Comparison of ENCODE assay signal across 23 cellular contexts in genomic region chr9:129874261-129875101, GRCh38. TPM values are rescaled to one million over a fixed set of nuclear protein-coding genes. Genes with fewer than 3 reads are reported as not detected.
DNase-seq lines count a peak whose midpoint lies in the region; ATAC-seq and TF ChIP-seq lines count a peak whose summit lies in the region.
"Had no signal": no experiment of that assay in that cellular context is flagged by ENCODE, and none has a peak within 500 bp of the region (broad histone marks: within the 10 kb centered on the region; RNA-seq: fewer than 3 reads in every experiment).

No MANE protein-coding gene starts in this region.

- no peaks in the 10 kb centered on the region for H3K9me3 Mint-ChIP-seq in activated CD4-positive, alpha-beta T cell treated with anti-CD3 and anti-CD28 coated beads, Interleukin-2, amount 10 ng/mL, durations not matched to agents 24 days and 14 days
- peaks cover 0 to 6% (median 0%) of the 10 kb centered on the region in 8 donors for H3K9me3 Mint-ChIP-seq in CD4-positive, alpha-beta memory T cell
- no peaks in the 10 kb centered on the region for H3K9me3 Mint-ChIP-seq in activated T-helper 17 cell treated with anti-CD3 and anti-CD28 coated beads, Interleukin-2, amount 50 U/mL, for 72 hours
- no peaks in the 10 kb centered on the region for H3K9me3 Mint-ChIP-seq in neural progenitor cell
- H3K9me3 Mint-ChIP-seq: mesothelial cell of epicardium, naive B cell had no signal

- intact Hi-C loops in activated CD4-positive, alpha-beta T cell treated with anti-CD3 and anti-CD28 coated beads, Interleukin-2, amount 10 ng/mL, durations not matched to agents 24 days and 14 days (cut with micrococcal nuclease) = no loop called here
- intact Hi-C loops in CD4-positive, alpha-beta memory T cell (cut with micrococcal nuclease) = no loop called here
- intact Hi-C loops in cardiac septum (cut with DNase I) = no loop called here

- H2AFZ ChIP-seq in neural progenitor cell (replicated peaks) = no peak overlapping the region

- POLR2A ChIA-PET in CD4-positive, alpha-beta memory T cell (lab: Charles Lee; ENCODE audit: partially characterized antibody) = interaction anchor here (16.5 kb wide), 1 partner anchor 12 kb away, joined by 423 read pairs; no protein-coding TSS in a partner anchor

- no peaks in the 10 kb centered on the region for H3F3A ChIP-seq in neural progenitor cell (ENCODE audit: low read depth)

- H3K36me3 Mint-ChIP-seq in activated CD4-positive, alpha-beta T cell treated with anti-CD3 and anti-CD28 coated beads, Interleukin-2, amount 10 ng/mL, durations not matched to agents 24 days and 14 days (ENCODE audit: low read depth) = peaks cover 35% of the 10 kb centered on the region
- H3K36me3 Mint-ChIP-seq in CD4-positive, alpha-beta memory T cell = peaks cover 41 to 46% of the 10 kb centered on the region in 2 donors
- peaks cover 66% of the 10 kb centered on the region for H3K36me3 Mint-ChIP-seq in activated T-helper 17 cell treated with anti-CD3 and anti-CD28 coated beads, Interleukin-2, amount 50 U/mL, for 72 hours (ENCODE audit: low read depth)
- H3K36me3 Mint-ChIP-seq in neural progenitor cell = peaks cover 9% of the 10 kb centered on the region

- no peaks in the 10 kb centered on the region for H3K27me3 ChIP-seq in CD4-positive, alpha-beta memory T cell (ENCODE audit: insufficient read depth, low read length)
- H3K27me3 ChIP-seq in neural progenitor cell = no peaks in the 10 kb centered on the region
- H3K27me3 ChIP-seq: ovary, SJCRH30, transverse colon had no signal

- H3K4me2 ChIP-seq in neural progenitor cell = no peak overlapping the region

- H4K20me1 ChIP-seq in neural progenitor cell (ENCODE audit: low read depth) = no peaks in the 10 kb centered on the region

- H3K4me1 ChIP-seq in CD4-positive, alpha-beta memory T cell (ENCODE audit: insufficient read depth, low read length) = peaks cover 46% of the 10 kb centered on the region
- no peaks in the 10 kb centered on the region for H3K4me1 ChIP-seq in neural progenitor cell
- H3K4me1 ChIP-seq: SJCRH30, transverse colon had no signal

- CTCF ChIA-PET in CD4-positive, alpha-beta memory T cell (lab: Charles Lee; ENCODE audit: partially characterized antibody) = no interaction called here

- H3K4me3 Mint-ChIP-seq in activated CD4-positive, alpha-beta T cell treated with anti-CD3 and anti-CD28 coated beads, Interleukin-2, amount 10 ng/mL, durations not matched to agents 24 days and 14 days = no peak overlapping the region
- H3K4me3 Mint-ChIP-seq in CD4-positive, alpha-beta memory T cell = peak overlapping the region in 1 of 8 donors; percentile 22
- no peak overlapping the region for H3K4me3 Mint-ChIP-seq in activated T-helper 17 cell treated with anti-CD3 and anti-CD28 coated beads, Interleukin-2, amount 50 U/mL, for 72 hours
- no peak overlapping the region for H3K4me3 Mint-ChIP-seq in neural progenitor cell
- H3K4me3 Mint-ChIP-seq: mesothelial cell of epicardium had no signal

- H3K9me3 ChIP-seq in CD4-positive, alpha-beta memory T cell (ENCODE audit: control insufficient read depth in 1 of 2, low read length in 2 of 2) = no peaks in the 10 kb centered on the region
- no peaks in the 10 kb centered on the region for H3K9me3 ChIP-seq in neural progenitor cell (ENCODE audit: low read depth)
- H3K9me3 ChIP-seq: ovary, SJCRH30, transverse colon had no signal

- ATAC-seq in activated T-helper 17 cell treated with anti-CD3 and anti-CD28 coated beads, Interleukin-2, amount 50 U/mL, for 72 hours (replicated peaks) = no peak
- ATAC-seq: left ventricle myocardium superior had no signal

- H3K36me3 ChIP-seq in CD4-positive, alpha-beta memory T cell (ENCODE audit: insufficient read depth, low read length) = peaks cover 33% of the 10 kb centered on the region
- H3K36me3 ChIP-seq in neural progenitor cell = no peaks in the 10 kb centered on the region
- H3K36me3 ChIP-seq: ovary had no signal

- H3K4me1 Mint-ChIP-seq in activated CD4-positive, alpha-beta T cell treated with anti-CD3 and anti-CD28 coated beads, Interleukin-2, amount 10 ng/mL, durations not matched to agents 24 days and 14 days = peaks cover 21% of the 10 kb centered on the region
- peaks cover 15 to 68% (median 38%) of the 10 kb centered on the region in 4 donors for H3K4me1 Mint-ChIP-seq in CD4-positive, alpha-beta memory T cell
- no peaks in the 10 kb centered on the region for H3K4me1 Mint-ChIP-seq in activated T-helper 17 cell treated with anti-CD3 and anti-CD28 coated beads, Interleukin-2, amount 50 U/mL, for 72 hours
- H3K4me1 Mint-ChIP-seq in neural progenitor cell = peaks cover 7% of the 10 kb centered on the region
- H3K4me1 Mint-ChIP-seq: mesothelial cell of epicardium had no signal

- H3K4me3 ChIP-seq in CD4-positive, alpha-beta memory T cell (ENCODE audit: low read length in 2 of 2) = no peak overlapping the region
- H3K4me3 ChIP-seq in neural progenitor cell = no peak overlapping the region
- H3K4me3 ChIP-seq: ovary, SJCRH30, transverse colon had no signal

- no peak for DNase-seq in activated CD4-positive, alpha-beta T cell treated with anti-CD3 and anti-CD28 coated beads, Interleukin-2, amount 10 ng/mL, durations not matched to agents 24 days and 14 days
- no peak for DNase-seq in activated CD4-positive, alpha-beta T cell treated with anti-CD3 and anti-CD28 coated beads, Interleukin-2, amount 50 U/mL, for 4 hours
- no peak for DNase-seq in CD4-positive, alpha-beta memory T cell
- DNase-seq in neural progenitor cell (ENCODE audit: low spot score) = no peak
- DNase-seq in cardiac septum (ENCODE audit: low spot score) = no peak
- no peak for DNase-seq in NCI-H2107 (lab: John Stamatoyannopoulos, UW)
- no peak for DNase-seq in medulla oblongata (ENCODE audit: extremely low spot score)
- DNase-seq: cerebellar nuclear complex; DMS79; GDM1; left ventricle myocardium superior; naive B cell; NCI-H1092; NCI-H187 treated with DMSO at 0.1 percent for 48 hours; NCI-H226; NCI-H69; ovary; SJCRH30; stimulated activated CD4-positive, alpha-beta T cell treated with anti-CD3 and anti-CD28 coated beads, Interleukin-2, amount 100 ng/mL, for 24 hours; T-helper 1 cell; transverse colon had no signal

- TF ChIP-seq CTCF in neural progenitor cell (IDR thresholded peaks at IDR 0.05) = no peak

- peak overlapping the region; percentile 37 for H3K27ac Mint-ChIP-seq in activated CD4-positive, alpha-beta T cell treated with anti-CD3 and anti-CD28 coated beads, Interleukin-2, amount 10 ng/mL, durations not matched to agents 24 days and 14 days
- H3K27ac Mint-ChIP-seq in CD4-positive, alpha-beta memory T cell = peak overlapping the region in 6 of 7 donors; percentile 43 to 85 (median 68)
- H3K27ac Mint-ChIP-seq in activated T-helper 17 cell treated with anti-CD3 and anti-CD28 coated beads, Interleukin-2, amount 50 U/mL, for 72 hours = peak overlapping the region; percentile 17
- peak overlapping the region; percentile 51 for H3K27ac Mint-ChIP-seq in neural progenitor cell
- H3K27ac Mint-ChIP-seq: mesothelial cell of epicardium had no signal

- no peak overlapping the region for H3K27ac ChIP-seq in CD4-positive, alpha-beta memory T cell (ENCODE audit: low read depth, low read length)
- no peak overlapping the region for H3K27ac ChIP-seq in neural progenitor cell
- H3K27ac ChIP-seq: ovary, SJCRH30, transverse colon had no signal

- no peak overlapping the region for H3K9ac ChIP-seq in neural progenitor cell

- H3K27me3 Mint-ChIP-seq in activated CD4-positive, alpha-beta T cell treated with anti-CD3 and anti-CD28 coated beads, Interleukin-2, amount 10 ng/mL, durations not matched to agents 24 days and 14 days = no peaks in the 10 kb centered on the region
- H3K27me3 Mint-ChIP-seq in CD4-positive, alpha-beta memory T cell = no peaks in the 10 kb centered on the region
- no peaks in the 10 kb centered on the region for H3K27me3 Mint-ChIP-seq in activated T-helper 17 cell treated with anti-CD3 and anti-CD28 coated beads, Interleukin-2, amount 50 U/mL, for 72 hours
- H3K27me3 Mint-ChIP-seq in neural progenitor cell (ENCODE audit: insufficient read depth, low read depth) = peaks cover 2% of the 10 kb centered on the region
- H3K27me3 Mint-ChIP-seq: naive B cell had no signal

- no peaks in the 10 kb centered on the region for H3K79me2 ChIP-seq in neural progenitor cell (ENCODE audit: low read depth)

RNA-seq across cellular contexts. Expression of gene USP20, which starts 39.2 kb away (rescaled TPM):
- total RNA-seq in activated CD4-positive, alpha-beta T cell treated with anti-CD3 and anti-CD28 coated beads, Interleukin-2, amount 10 ng/mL, durations not matched to agents 24 days and 14 days = 44.3 and 47.2 TPM in 2 replicates
- total RNA-seq in CD4-positive, alpha-beta memory T cell = 100 to 1,000 TPM; 123 to 132 TPM
- 10 to 100 TPM; 36.5 to 55.9 TPM for polyA plus RNA-seq in CD4-positive, alpha-beta memory T cell
- total RNA-seq in activated T-helper 17 cell treated with anti-CD3 and anti-CD28 coated beads, Interleukin-2, amount 50 U/mL, for 72 hours = 10 to 100 TPM; 50.1 to 52.5 TPM
- total RNA-seq in neural progenitor cell (ENCODE audit: low replicate concordance) (10.8 and 25.2 TPM in 2 replicates), cardiac septum (16.0 TPM)

RNA-seq across cellular contexts. Expression of gene C9orf78, which starts 39.4 kb away (rescaled TPM):
- total RNA-seq in activated CD4-positive, alpha-beta T cell treated with anti-CD3 and anti-CD28 coated beads, Interleukin-2, amount 10 ng/mL, durations not matched to agents 24 days and 14 days = 59.9 and 60.9 TPM in 2 replicates
- total RNA-seq in CD4-positive, alpha-beta memory T cell = 10 to 100 TPM; 95.5 to 96.9 TPM
- polyA plus RNA-seq in CD4-positive, alpha-beta memory T cell = 100 to 1,000 TPM; 204 to 206 TPM
- total RNA-seq in activated T-helper 17 cell treated with anti-CD3 and anti-CD28 coated beads, Interleukin-2, amount 50 U/mL, for 72 hours = 10 to 100 TPM; 23.4 to 73.3 TPM
- 40.9 and 42.2 TPM in 2 replicates for total RNA-seq in neural progenitor cell (ENCODE audit: low replicate concordance)
- total RNA-seq in cardiac septum = 30.7 TPM

RNA-seq across cellular contexts. Expression of gene TOR1A, which starts 50.5 kb away (rescaled TPM):
- 55.1 and 60.5 TPM in 2 replicates for total RNA-seq in activated CD4-positive, alpha-beta T cell treated with anti-CD3 and anti-CD28 coated beads, Interleukin-2, amount 10 ng/mL, durations not matched to agents 24 days and 14 days
- 10 to 100 TPM; 39.8 to 41.9 TPM for total RNA-seq in CD4-positive, alpha-beta memory T cell
- 10 to 100 TPM; 66.3 to 82.5 TPM for polyA plus RNA-seq in CD4-positive, alpha-beta memory T cell
- total RNA-seq in activated T-helper 17 cell treated with anti-CD3 and anti-CD28 coated beads, Interleukin-2, amount 50 U/mL, for 72 hours = 10 to 100 TPM; 27.3 to 51.7 TPM
- total RNA-seq in neural progenitor cell (ENCODE audit: low replicate concordance) (39.6 and 42.4 TPM in 2 replicates), cardiac septum (14.0 TPM)

Comparison
In these comparisons a context has a peak if more than half of its experiments do, and no peak if none do; other contexts are left out.
1. H3K27ac Mint-ChIP-seq: peak in every context shown above with its lines; median percentile 68 in CD4-positive, alpha-beta memory T cell; 51 in neural progenitor cell; 37 in activated CD4-positive, alpha-beta T cell treated with anti-CD3 and anti-CD28 coated beads, Interleukin-2, amount 10 ng/mL, durations not matched to agents 24 days and 14 days; 17 in activated T-helper 17 cell treated with anti-CD3 and anti-CD28 coated beads, Interleukin-2, amount 50 U/mL, for 72 hours.